ENCODE assay signal across 1 cellular context in the genomic region with DNA sequence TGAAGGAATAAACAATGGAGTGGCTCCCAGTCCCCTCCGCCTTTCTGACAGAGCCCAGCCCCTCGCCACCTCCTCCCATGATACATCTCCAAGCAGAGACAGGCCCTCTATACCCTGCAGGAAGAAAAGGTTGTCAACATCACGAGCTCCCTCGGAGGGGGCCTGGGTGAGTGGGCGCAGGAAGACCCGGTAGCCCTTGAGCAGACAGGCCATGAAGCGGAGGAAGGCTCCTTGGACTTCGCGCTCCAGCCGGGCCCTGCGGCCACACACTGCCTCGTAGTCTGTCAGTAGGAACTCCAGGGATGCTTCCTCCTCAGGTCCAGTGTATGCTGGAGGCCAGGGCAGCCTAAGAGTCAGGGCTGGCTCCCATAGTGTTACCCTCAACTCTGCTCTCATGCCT.
TF ChIP-seq lines count a peak whose summit lies in the region.

No MANE protein-coding gene starts in this region.

TF ChIP-seq in SK-N-SH treated with all-trans-retinoic acid at 6 μM for 48 hours, 23 proteins besides CTCF, POLR2A, EP300 and RAD21 (continued from another document):
- TF ChIP-seq, protein P1, sequence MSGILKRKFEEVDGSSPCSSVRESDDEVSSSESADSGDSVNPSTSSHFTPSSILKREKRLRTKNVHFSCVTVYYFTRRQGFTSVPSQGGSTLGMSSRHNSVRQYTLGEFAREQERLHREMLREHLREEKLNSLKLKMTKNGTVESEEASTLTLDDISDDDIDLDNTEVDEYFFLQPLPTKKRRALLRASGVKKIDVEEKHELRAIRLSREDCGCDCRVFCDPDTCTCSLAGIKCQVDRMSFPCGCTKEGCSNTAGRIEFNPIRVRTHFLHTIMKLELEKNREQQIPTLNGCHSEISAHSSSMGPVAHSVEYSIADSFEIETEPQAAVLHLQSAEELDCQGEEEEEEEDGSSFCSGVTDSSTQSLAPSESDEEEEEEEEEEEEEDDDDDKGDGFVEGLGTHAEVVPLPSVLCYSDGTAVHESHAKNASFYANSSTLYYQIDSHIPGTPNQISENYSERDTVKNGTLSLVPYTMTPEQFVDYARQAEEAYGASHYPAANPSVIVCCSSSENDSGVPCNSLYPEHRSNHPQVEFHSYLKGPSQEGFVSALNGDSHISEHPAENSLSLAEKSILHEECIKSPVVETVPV (CRISPR knock-in tag; IDR thresholded peaks at IDR 0.05): no peak
- no peak for TF ChIP-seq BACH2 (CRISPR knock-in tag; IDR thresholded peaks at IDR 0.05; ENCODE audit: borderline replicate concordance)
- TF ChIP-seq TCF4 (CRISPR knock-in tag; IDR thresholded peaks at IDR 0.05; ENCODE audit: borderline replicate concordance): no peak
- TF ChIP-seq, protein P2, sequence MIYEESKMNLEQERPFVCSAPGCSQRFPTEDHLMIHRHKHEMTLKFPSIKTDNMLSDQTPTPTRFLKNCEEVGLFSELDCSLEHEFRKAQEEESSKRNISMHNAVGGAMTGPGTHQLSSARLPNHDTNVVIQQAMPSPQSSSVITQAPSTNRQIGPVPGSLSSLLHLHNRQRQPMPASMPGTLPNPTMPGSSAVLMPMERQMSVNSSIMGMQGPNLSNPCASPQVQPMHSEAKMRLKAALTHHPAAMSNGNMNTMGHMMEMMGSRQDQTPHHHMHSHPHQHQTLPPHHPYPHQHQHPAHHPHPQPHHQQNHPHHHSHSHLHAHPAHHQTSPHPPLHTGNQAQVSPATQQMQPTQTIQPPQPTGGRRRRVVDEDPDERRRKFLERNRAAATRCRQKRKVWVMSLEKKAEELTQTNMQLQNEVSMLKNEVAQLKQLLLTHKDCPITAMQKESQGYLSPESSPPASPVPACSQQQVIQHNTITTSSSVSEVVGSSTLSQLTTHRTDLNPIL (CRISPR knock-in tag; IDR thresholded peaks at IDR 0.05; ENCODE audit: low read depth): no peak
